1 cellular context compared by ENCODE assay signal in the genomic region with DNA sequence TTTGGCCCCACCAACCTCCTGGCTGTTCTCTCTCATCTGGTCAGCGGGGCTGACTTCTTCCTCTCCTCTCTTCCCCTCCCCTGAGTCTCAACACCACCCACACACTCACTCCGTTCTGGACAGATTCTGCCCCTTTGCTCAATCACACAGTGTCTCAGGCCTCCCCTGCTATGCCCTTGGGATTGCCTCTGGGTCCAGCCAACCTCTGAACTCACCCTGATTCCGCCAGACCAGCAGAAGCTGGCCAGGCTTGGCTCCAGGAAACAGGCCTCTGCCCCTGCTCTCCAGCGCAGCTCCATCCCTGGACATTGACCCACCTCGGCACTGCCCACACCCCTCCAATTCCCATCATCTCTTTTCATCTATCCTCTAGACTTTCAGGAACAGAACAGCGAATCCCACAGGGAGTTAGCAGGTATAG.
TF ChIP-seq lines count a peak whose summit lies in the region.

No MANE protein-coding gene starts in this region.

TF ChIP-seq in HepG2, 621 proteins besides CTCF, POLR2A, EP300 and RAD21 (continued from another document):
- TF ChIP-seq, protein P1, sequence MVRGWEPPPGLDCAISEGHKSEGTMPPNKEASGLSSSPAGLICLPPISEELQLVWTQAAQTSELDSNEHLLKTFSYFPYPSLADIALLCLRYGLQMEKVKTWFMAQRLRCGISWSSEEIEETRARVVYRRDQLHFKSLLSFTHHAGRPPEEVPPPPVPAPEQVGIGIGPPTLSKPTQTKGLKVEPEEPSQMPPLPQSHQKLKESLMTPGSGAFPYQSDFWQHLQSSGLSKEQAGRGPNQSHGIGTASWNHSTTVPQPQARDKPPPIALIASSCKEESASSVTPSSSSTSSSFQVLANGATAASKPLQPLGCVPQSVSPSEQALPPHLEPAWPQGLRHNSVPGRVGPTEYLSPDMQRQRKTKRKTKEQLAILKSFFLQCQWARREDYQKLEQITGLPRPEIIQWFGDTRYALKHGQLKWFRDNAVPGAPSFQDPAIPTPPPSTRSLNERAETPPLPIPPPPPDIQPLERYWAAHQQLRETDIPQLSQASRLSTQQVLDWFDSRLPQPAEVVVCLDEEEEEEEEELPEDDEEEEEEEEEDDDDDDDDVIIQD (CRISPR knock-in tag; IDR thresholded peaks at IDR 0.05; ENCODE audit: low read depth): no peak
- TF ChIP-seq, protein P2, sequence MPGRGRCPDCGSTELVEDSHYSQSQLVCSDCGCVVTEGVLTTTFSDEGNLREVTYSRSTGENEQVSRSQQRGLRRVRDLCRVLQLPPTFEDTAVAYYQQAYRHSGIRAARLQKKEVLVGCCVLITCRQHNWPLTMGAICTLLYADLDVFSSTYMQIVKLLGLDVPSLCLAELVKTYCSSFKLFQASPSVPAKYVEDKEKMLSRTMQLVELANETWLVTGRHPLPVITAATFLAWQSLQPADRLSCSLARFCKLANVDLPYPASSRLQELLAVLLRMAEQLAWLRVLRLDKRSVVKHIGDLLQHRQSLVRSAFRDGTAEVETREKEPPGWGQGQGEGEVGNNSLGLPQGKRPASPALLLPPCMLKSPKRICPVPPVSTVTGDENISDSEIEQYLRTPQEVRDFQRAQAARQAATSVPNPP (CRISPR knock-in tag; IDR thresholded peaks at IDR 0.05): no peak
